1 cellular context compared by ENCODE assay signal in genomic region chr10:6721964-6722615, GRCh38.
TF ChIP-seq lines count a peak whose summit lies in the region.

No MANE protein-coding gene starts in this region.

TF ChIP-seq in IMR-90, 13 proteins besides CTCF, POLR2A, EP300 and RAD21:
- TF ChIP-seq MAZ (IDR thresholded peaks at IDR 0.05; ENCODE audit: borderline replicate concordance, low read depth, low read length): no peak
- TF ChIP-seq FOS (IDR thresholded peaks at IDR 0.05; ENCODE audit: low read depth, low read length): peak; percentile 92
- TF ChIP-seq BHLHE40 (IDR thresholded peaks at IDR 0.05; ENCODE audit: low read depth, low read length): peak; percentile 100
